Comparison of ENCODE assay signal across 12 cellular contexts in the genomic region with DNA sequence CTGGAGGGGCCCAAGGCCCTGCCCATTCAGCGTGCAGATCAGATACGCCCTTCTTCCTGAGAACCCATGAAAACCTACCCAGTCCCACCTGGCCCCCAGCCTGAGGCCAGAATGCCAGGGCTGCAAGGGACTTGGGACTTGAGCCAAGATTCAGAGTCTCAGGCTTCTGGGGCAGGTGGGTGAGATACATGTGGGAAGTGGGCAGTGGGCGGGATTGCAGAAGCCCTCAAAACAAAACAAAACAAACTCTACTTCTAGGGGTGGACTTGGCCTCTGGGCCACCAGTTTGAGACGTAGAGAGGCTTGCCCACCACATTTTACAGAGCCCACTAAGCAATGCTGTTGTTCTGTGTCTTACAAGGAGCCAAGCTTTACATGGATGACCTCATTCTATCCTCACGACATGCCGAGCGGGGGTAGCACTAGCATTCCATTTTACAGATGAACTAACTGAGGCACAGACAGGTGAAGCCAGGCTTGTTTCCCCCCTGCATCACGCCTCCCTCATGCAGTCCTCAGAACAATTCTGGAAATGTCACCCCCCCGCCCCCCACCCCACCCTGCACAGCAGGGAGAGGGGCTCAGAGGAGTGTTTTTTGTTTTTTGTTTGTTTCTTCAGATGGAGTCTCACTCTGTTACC. TPM values are rescaled to one million over a fixed set of nuclear protein-coding genes. Genes with fewer than 3 reads are reported as not detected.
DNase-seq lines count a peak whose midpoint lies in the region; ATAC-seq and TF ChIP-seq lines count a peak whose summit lies in the region.
"Had no signal": no experiment of that assay in that cellular context is flagged by ENCODE, and none has a peak within 500 bp of the region (broad histone marks: within the 10 kb centered on the region; RNA-seq: fewer than 3 reads in every experiment).

No MANE protein-coding gene starts in this region.

- H3K4me3 Mint-ChIP-seq in natural killer cell, result peak overlapping the region; percentile 93
- H3K4me3 Mint-ChIP-seq in natural killer cell treated with Interleukin-12 subunit alpha and Interleukin-12 subunit beta and Interleukin-15 and Interleukin-18, amount 100 ng/mL, for 72 hours, result no peak overlapping the region
- peak overlapping the region; percentile 92 for H3K4me3 Mint-ChIP-seq in activated naive CD8-positive, alpha-beta T cell

- H3K23ac ChIP-seq in neuronal stem cell (ENCODE audit: low read depth, low read length, poor library complexity), result no peak overlapping the region

- no peak overlapping the region for H2BK120ac ChIP-seq in neuronal stem cell (ENCODE audit: low read depth, low read length)

- peak overlapping the region; percentile 93 for H3K4me3 ChIP-seq in lower lobe of right lung
- peak overlapping the region; percentile 84 for H3K4me3 ChIP-seq in vagina
- no peak overlapping the region for H3K4me3 ChIP-seq in neuronal stem cell (ENCODE audit: low read length in 2 of 2)

- H4K91ac ChIP-seq in neuronal stem cell (ENCODE audit: low read depth, low read length, poor library complexity), result no peak overlapping the region

- H3K36me3 Mint-ChIP-seq in natural killer cell, result no peaks in the 10 kb centered on the region
- peaks cover 9% of the 10 kb centered on the region for H3K36me3 Mint-ChIP-seq in natural killer cell treated with Interleukin-12 subunit alpha and Interleukin-12 subunit beta and Interleukin-15 and Interleukin-18, amount 100 ng/mL, for 72 hours
- peaks cover 3% of the 10 kb centered on the region for H3K36me3 Mint-ChIP-seq in activated naive CD8-positive, alpha-beta T cell

- no CpG with 5 or more reads among the region's 9 CpGs for WGBS in neuronal stem cell (ENCODE audit: extremely low coverage in 2 of 2, insufficient read length in 2 of 2, insufficient replicate concordance in 1 of 2), 2 donors

- H2AFZ ChIP-seq in neuronal stem cell (ENCODE audit: low read length), result no peak overlapping the region

- no peak overlapping the region for H2BK12ac ChIP-seq in neuronal stem cell (ENCODE audit: low read length)

- no peaks in the 10 kb centered on the region for H3K27me3 ChIP-seq in lower lobe of right lung (ENCODE audit: low read depth)
- no peaks in the 10 kb centered on the region for H3K27me3 ChIP-seq in vagina
- peaks cover 2 to 10% (median 2%) of the 10 kb centered on the region in 3 experiments for H3K27me3 ChIP-seq in neuronal stem cell (ENCODE audit: control insufficient read depth in 3 of 3, insufficient read depth in 3 of 3, low read depth in 1 of 3, low read length in 3 of 3)
- H3K27me3 ChIP-seq: uterus had no signal

- H3K18ac ChIP-seq in neuronal stem cell (ENCODE audit: low read length), result no peak overlapping the region

- no peak for TF ChIP-seq CTCF in natural killer cell (IDR thresholded peaks at IDR 0.05)
- no peak for TF ChIP-seq CTCF in lower lobe of right lung (IDR thresholded peaks at IDR 0.05)
- TF ChIP-seq CTCF in vagina (IDR thresholded peaks at IDR 0.05), result no peak

- H2BK5ac ChIP-seq in neuronal stem cell (ENCODE audit: low read length), result no peak overlapping the region

- H3K4me1 ChIP-seq in lower lobe of right lung, result peaks cover 27% of the 10 kb centered on the region
- H3K4me1 ChIP-seq in vagina, result peaks cover 33% of the 10 kb centered on the region
- peaks cover 2 to 3% of the 10 kb centered on the region in 2 donors for H3K4me1 ChIP-seq in neuronal stem cell (ENCODE audit: control insufficient read depth in 2 of 2, insufficient read depth in 1 of 2, low read depth in 1 of 2, low read length in 2 of 2)
- H3K4me1 ChIP-seq: uterus had no signal

- no peak overlapping the region for H3K4me2 ChIP-seq in neuronal stem cell (ENCODE audit: insufficient read depth, low read length, poor library complexity, severe bottlenecking)

- H4K8ac ChIP-seq in neuronal stem cell (ENCODE audit: low read depth, low read length), result no peak overlapping the region

- peaks cover 18 to 50% of the 10 kb centered on the region in 2 donors for H3K4me1 Mint-ChIP-seq in natural killer cell
- H3K4me1 Mint-ChIP-seq in natural killer cell treated with Interleukin-12 subunit alpha and Interleukin-12 subunit beta and Interleukin-15 and Interleukin-18, amount 100 ng/mL, for 72 hours (ENCODE audit: low read depth in 2 of 2), result peaks cover 18 to 19% of the 10 kb centered on the region in 2 donors
- peaks cover 52% of the 10 kb centered on the region for H3K4me1 Mint-ChIP-seq in activated naive CD8-positive, alpha-beta T cell (ENCODE audit: low read depth)

- H3K9me3 Mint-ChIP-seq in natural killer cell, result no peaks in the 10 kb centered on the region
- no peaks in the 10 kb centered on the region for H3K9me3 Mint-ChIP-seq in natural killer cell treated with Interleukin-12 subunit alpha and Interleukin-12 subunit beta and Interleukin-15 and Interleukin-18, amount 100 ng/mL, for 72 hours
- no peaks in the 10 kb centered on the region for H3K9me3 Mint-ChIP-seq in activated naive CD8-positive, alpha-beta T cell (ENCODE audit: low read depth)

- H3K4ac ChIP-seq in neuronal stem cell (ENCODE audit: low read length), result no peak overlapping the region

- H3K36me3 ChIP-seq in lower lobe of right lung (peaks cover 40% of the 10 kb centered on the region), vagina (peaks cover 0 to 17% of the 10 kb centered on the region in 2 donors), neuronal stem cell (replicated peaks in 1 of 2; ENCODE audit: control insufficient read depth in 2 of 2, insufficient read depth in 2 of 2, low read length in 2 of 2) (no peaks in the 10 kb centered on the region)
- H3K36me3 ChIP-seq: uterus had no signal

- intact Hi-C loops in natural killer cell (cut with micrococcal nuclease) (loop anchor here (10.0 kb wide), 1 partner anchor 138 kb away; no protein-coding TSS in a partner anchor), lower lobe of right lung (cut with DNase I) (no loop called here), vagina (cut with DNase I) (loop anchor here (10.0 kb wide), 1 partner anchor 138 kb away; no protein-coding TSS in a partner anchor)

- no peaks in the 10 kb centered on the region for H3K79me1 ChIP-seq in neuronal stem cell (ENCODE audit: low read depth, low read length)

- H3K27ac ChIP-seq in lower lobe of right lung, result no peak overlapping the region
- no peak overlapping the region for H3K27ac ChIP-seq in vagina
- no peak overlapping the region for H3K27ac ChIP-seq in neuronal stem cell (replicated peaks; ENCODE audit: low read length)

- no peaks in the 10 kb centered on the region for H3K27me3 Mint-ChIP-seq in natural killer cell (ENCODE audit: low read depth in 2 of 2)
- peaks cover 0 to 2% of the 10 kb centered on the region in 2 donors for H3K27me3 Mint-ChIP-seq in natural killer cell treated with Interleukin-12 subunit alpha and Interleukin-12 subunit beta and Interleukin-15 and Interleukin-18, amount 100 ng/mL, for 72 hours
- H3K27me3 Mint-ChIP-seq in activated naive CD8-positive, alpha-beta T cell, result no peaks in the 10 kb centered on the region

- no peak for TF ChIP-seq POLR2A in vagina (IDR thresholded peaks at IDR 0.05)

- H3K9ac ChIP-seq in neuronal stem cell (ENCODE audit: low read depth, low read length, poor library complexity), result no peak overlapping the region

- H3K9me3 ChIP-seq in lower lobe of right lung (no peaks in the 10 kb centered on the region), vagina (no peaks in the 10 kb centered on the region), neuronal stem cell (replicated peaks in 1 of 2; ENCODE audit: control insufficient read depth in 2 of 2, insufficient read depth in 1 of 2, low read depth in 1 of 2, low read length in 2 of 2) (peaks cover 0 to 5% of the 10 kb centered on the region in 2 donors)
- H3K9me3 ChIP-seq: uterus had no signal

- H3K14ac ChIP-seq in neuronal stem cell (ENCODE audit: low read length), result no peak overlapping the region

- no peak overlapping the region for H2AK5ac ChIP-seq in neuronal stem cell (ENCODE audit: low read depth, low read length)

- ATAC-seq in natural killer cell (no peak), lower lobe of right lung (no peak)
- no peak for ATAC-seq in natural killer cell treated with Interleukin-12 subunit alpha and Interleukin-12 subunit beta and Interleukin-15 and Interleukin-18, amount 100 ng/mL, for 72 hours
- ATAC-seq: Panc1 had no signal

- H2BK15ac ChIP-seq in neuronal stem cell (ENCODE audit: low read length), result no peak overlapping the region

- H3K27ac Mint-ChIP-seq in natural killer cell, result no peak overlapping the region
- no peak overlapping the region for H3K27ac Mint-ChIP-seq in natural killer cell treated with Interleukin-12 subunit alpha and Interleukin-12 subunit beta and Interleukin-15 and Interleukin-18, amount 100 ng/mL, for 72 hours
- H3K27ac Mint-ChIP-seq in activated naive CD8-positive, alpha-beta T cell, result no peak overlapping the region

- DNase-seq in natural killer cell (no peak), lower lobe of right lung (no peak), vagina (ENCODE audit: extremely low spot score in 2 of 2) (no peak), neuronal stem cell (ENCODE audit: low spot score) (no peak), NAMALWA (ENCODE audit: low spot score) (no peak), NCI-H2171 treated with DMSO at 0.1 percent for 48 hours (lab: John Stamatoyannopoulos, UW) (no peak)
- DNase-seq in natural killer cell treated with Interleukin-12 subunit alpha and Interleukin-12 subunit beta and Interleukin-15 and Interleukin-18, amount 100 ng/mL, for 72 hours (ENCODE audit: low spot score), result no peak
- DNase-seq: NCI-H1048; stimulated activated CD4-positive, alpha-beta T cell treated with anti-CD3 and anti-CD28 coated beads, Interleukin-2, amount 100 ng/mL, for 48 hours; uterus had no signal

RNA-seq across cellular contexts. Expression of a gene that starts 1.7 kb away (rescaled TPM):
- total RNA-seq in natural killer cell (10 to 100 TPM; 26.1 to 34.4 (median 31.2) TPM), lower lobe of right lung (39.3 TPM), vagina (42.2 TPM)
- total RNA-seq in natural killer cell treated with Interleukin-12 subunit alpha and Interleukin-12 subunit beta and Interleukin-15 and Interleukin-18, amount 100 ng/mL, for 72 hours, result 10 to 100 TPM; 19.9 to 28.3 TPM
- 3.1 TPM for polyA plus RNA-seq in neuronal stem cell (2013, experiment 1 of 2)
- polyA plus RNA-seq in neuronal stem cell (2013, experiment 2 of 2), result 3.5 TPM

RNA-seq across cellular contexts. Expression of a gene that starts 25.2 kb away (rescaled TPM):
- 10 to 100 TPM; 15.5 to 18.1 (median 16.3) TPM for total RNA-seq in natural killer cell
- total RNA-seq in natural killer cell treated with Interleukin-12 subunit alpha and Interleukin-12 subunit beta and Interleukin-15 and Interleukin-18, amount 100 ng/mL, for 72 hours, result 10 to 100 TPM; 23.2 to 26.8 TPM
- total RNA-seq in lower lobe of right lung, result 44.8 TPM
- total RNA-seq in vagina, result 38.1 TPM
- polyA plus RNA-seq in neuronal stem cell (2013, experiment 1 of 2), result 23.8 TPM
- polyA plus RNA-seq in neuronal stem cell (2013, experiment 2 of 2), result 24.2 TPM

Comparison
In these comparisons a context has a peak if more than half of its experiments do, and no peak if none do; other contexts are left out.
1. H3K4me3 ChIP-seq: peak in lower lobe of right lung (single experiment) and vagina (2 of 2); none in neuronal stem cell (0 of 2).